Comparison of ENCODE assay signal across 8 cellular contexts in genomic region chr11:32893091-32893946, GRCh38. TPM values are rescaled to one million over a fixed set of nuclear protein-coding genes. Genes with fewer than 3 reads are reported as not detected.
DNase-seq lines count a peak whose midpoint lies in the region; ATAC-seq and TF ChIP-seq lines count a peak whose summit lies in the region.

No MANE protein-coding gene starts in this region.

- peak overlapping the region; percentile 88 for H3K4me3 ChIP-seq in HEK293 (ENCODE audit: low read depth, low read length)
- H3K4me3 ChIP-seq in dorsolateral prefrontal cortex, result peak overlapping the region; percentile 60 to 96 (median 90)
- peak overlapping the region; percentile 96 for H3K4me3 ChIP-seq in lower lobe of right lung

- H3K36me3 ChIP-seq in HEK293 (ENCODE audit: control insufficient read depth in 2 of 2, insufficient read depth in 1 of 2, low read length in 2 of 2) (no peaks in the 10 kb centered on the region), lower lobe of right lung (no peaks in the 10 kb centered on the region)

- 0 out of 2 replicates have a peak, but pooled peaks cover 2% of the 10 kb centered on the region for H3K4me1 ChIP-seq in HEK293 (ENCODE audit: control insufficient read depth, insufficient read depth, low read length)
- H3K4me1 ChIP-seq in lower lobe of right lung, result peaks cover 23% of the 10 kb centered on the region

- intact Hi-C loops in dorsolateral prefrontal cortex (cut with DNase I), result loop anchor here (2.0 to 10.0 kb wide), 4 partner anchors 61 to 361 kb away; partner anchors contain the start of genes TCP11L1 (in 2 of the 2) and HIPK3 (in 1 of the 2)
- intact Hi-C loops in lower lobe of right lung (cut with DNase I), result no loop called here

- peak overlapping the region; percentile 98 for H3K27ac ChIP-seq in HEK293 (ENCODE audit: extremely low read depth, low read depth, low read length)
- H3K27ac ChIP-seq in dorsolateral prefrontal cortex, result peak overlapping the region in 57 of 59 donors; percentile 32 to 98 (median 94)
- peak overlapping the region; percentile 95 for H3K27ac ChIP-seq in lower lobe of right lung

- TF ChIP-seq CTCF in HEK293 (tag by site-specific recombination; IDR thresholded peaks at IDR 0.05), result peak; percentile 85
- peak in 54 of 56 donors; percentile 17 to 69 (median 50) for TF ChIP-seq CTCF in dorsolateral prefrontal cortex (IDR thresholded peaks at IDR 0.05 in 54 of 56, conservative IDR thresholded peaks at IDR 0.05 in 2 of 56; ENCODE audit: low read depth in 1 of 56, partially characterized antibody in 56 of 56)
- TF ChIP-seq CTCF in lower lobe of right lung (IDR thresholded peaks at IDR 0.05), result peak; percentile 52

- H3K27me3 ChIP-seq in dorsolateral prefrontal cortex (no peaks in the 10 kb centered on the region), lower lobe of right lung (ENCODE audit: low read depth) (no peaks in the 10 kb centered on the region)

- CTCF ChIA-PET in HEK293 (lab: Yijun Ruan, JAX), result interaction anchor here (1.0 to 1.5 kb wide), 3 partner anchors 11 to 135 kb away, joined by 3 to 4 read pairs (median 4); no protein-coding TSS in a partner anchor

- H3K9me3 ChIP-seq in HEK293 (ENCODE audit: control insufficient read depth, insufficient read depth, low read depth, low read length), result no peaks in the 10 kb centered on the region
- no peaks in the 10 kb centered on the region for H3K9me3 ChIP-seq in lower lobe of right lung

- POLR2A ChIA-PET in HEK293 (lab: Yijun Ruan, JAX), result interaction anchor here (0.5 to 1.6 kb wide), 9 partner anchors 8 to 263 kb away, joined by 3 to 7 read pairs (median 3); partner anchors contain the start of genes DEPDC7 and TCP11L1

- peak; percentile 68 to 80 for ATAC-seq in lower lobe of right lung

- peak; percentile 72 for DNase-seq in NCI-H146 (lab: John Stamatoyannopoulos, UW)
- DNase-seq in NCI-H146 treated with DMSO at 0.1 percent for 48 hours (lab: John Stamatoyannopoulos, UW; ENCODE audit: unreplicated experiment), result no peak
- peak; percentile 34 for DNase-seq in MV-4-11 (lab: John Stamatoyannopoulos, UW)
- DNase-seq in activated CD4-positive, alpha-beta T cell treated with anti-CD3 and anti-CD28 coated beads, Interleukin-2, amount 50 U/mL, for 48 hours, result peak; percentile 50 to 54
- DNase-seq in dorsolateral prefrontal cortex, result peak in 9 of 10 donors; percentile 31 to 72 (median 44)
- peak; percentile 78 for DNase-seq in lower lobe of right lung
- peak in 2 of 3 experiments; percentile 6 to 34 for DNase-seq in stimulated activated CD4-positive, alpha-beta T cell treated with anti-CD3 and anti-CD28 coated beads, TNF-alpha, amount 100 ng/mL, for 4 hours (ENCODE audit: low read depth in 3 of 3)

TF ChIP-seq in HEK293, 187 proteins besides CTCF, POLR2A, EP300 and RAD21 (continues in another document):
- TF ChIP-seq ZNF398 (tag by site-specific recombination; IDR thresholded peaks at IDR 0.05) (no peak), ZBTB17 (tag by site-specific recombination; IDR thresholded peaks at IDR 0.05) (0 out of 2 replicates have a peak, but pooled peaks have one; percentile 21), ZNF707 (tag by site-specific recombination; IDR thresholded peaks at IDR 0.05) (no peak), ZNF645 (tag by site-specific recombination; IDR thresholded peaks at IDR 0.05) (no peak), ZBTB7A (tag by site-specific recombination; IDR thresholded peaks at IDR 0.05; ENCODE audit: low read depth) (no peak), SCRT1 (tag by site-specific recombination; IDR thresholded peaks at IDR 0.05; ENCODE audit: borderline replicate concordance) (no peak), ZNF274 (IDR thresholded peaks at IDR 0.05; ENCODE audit: low read length) (no peak), ZNF274 (tag by site-specific recombination; IDR thresholded peaks at IDR 0.05; ENCODE audit: borderline replicate concordance) (no peak), ZNF23 (tag by site-specific recombination; IDR thresholded peaks at IDR 0.05; ENCODE audit: borderline replicate concordance) (no peak), ZNF140 (tag by site-specific recombination; IDR thresholded peaks at IDR 0.05) (no peak), HOXD13 (CRISPR knock-in tag; IDR thresholded peaks at IDR 0.05; ENCODE audit: borderline replicate concordance) (no peak), ZFP37 (tag by site-specific recombination; IDR thresholded peaks at IDR 0.05) (no peak; the same call in 1 of the 2 replicates), ZNF473 (tag by site-specific recombination; IDR thresholded peaks at IDR 0.05) (no peak), TRIM28 (IDR thresholded peaks at IDR 0.05; ENCODE audit: borderline replicate concordance, low read length) (no peak), ZNF366 (tag by site-specific recombination; conservative IDR thresholded peaks at IDR 0.05) (no peak), ZBTB26 (tag by site-specific recombination; optimal IDR thresholded peaks at IDR 0.05) (peak; percentile 69), ZNF837 (tag by site-specific recombination; IDR thresholded peaks at IDR 0.05) (no peak), ZNF362 (tag by site-specific recombination; IDR thresholded peaks at IDR 0.05) (no peak), REST (tag by site-specific recombination; IDR thresholded peaks at IDR 0.05) (no peak), MZF1 (tag by site-specific recombination; IDR thresholded peaks at IDR 0.05; ENCODE audit: borderline replicate concordance) (no peak)

RNA-seq across cellular contexts. Expression of gene QSER1, which starts 0.7 kb away (rescaled TPM):
- total RNA-seq in dorsolateral prefrontal cortex (10 to 100 TPM; 31.1 to 56.7 (median 40.8) TPM), lower lobe of right lung (27.6 TPM)
